ENCODE assay signal across 41 cellular contexts in the genomic region with DNA sequence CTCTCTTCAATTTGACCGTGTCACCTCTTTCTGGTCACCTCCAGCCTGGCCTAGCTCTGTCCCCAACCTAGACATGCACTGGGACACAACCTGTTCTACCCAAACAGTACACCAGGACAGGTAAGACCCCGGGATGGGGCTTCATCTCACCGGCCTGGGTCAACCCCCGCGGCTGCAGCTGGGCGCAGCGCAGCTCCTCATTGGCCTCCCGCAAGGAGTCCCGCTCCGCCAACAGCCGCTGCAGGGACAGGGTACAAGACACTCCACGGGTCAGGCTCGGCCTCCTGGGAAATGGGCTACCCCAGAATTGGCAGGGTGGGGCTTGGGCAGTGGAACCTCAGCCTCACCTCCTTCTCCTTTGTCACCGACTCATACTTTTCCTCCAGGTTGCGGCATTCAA. TPM values are rescaled to one million over a fixed set of nuclear protein-coding genes. Genes with fewer than 3 reads are reported as not detected.
DNase-seq lines count a peak whose midpoint lies in the region; ATAC-seq, FAIRE-seq and TF ChIP-seq lines count a peak whose summit lies in the region.
"Had no signal": no experiment of that assay in that cellular context is flagged by ENCODE, and none has a peak within 500 bp of the region (broad histone marks: within the 10 kb centered on the region; RNA-seq: fewer than 3 reads in every experiment).

No MANE protein-coding gene starts in this region.

- H3K9me3 ChIP-seq in K562 (replicated peaks; ENCODE audit: control insufficient read depth, insufficient read depth, low read depth, low read length) (no peaks in the 10 kb centered on the region), kidney (ENCODE audit: control insufficient read depth in 1 of 2, low read length in 2 of 2) (no peaks in the 10 kb centered on the region), osteoblast (ENCODE audit: low read depth, low read length) (no peaks in the 10 kb centered on the region), HAP-1 (no peaks in the 10 kb centered on the region)
- H3K9me3 ChIP-seq in CD8-positive, alpha-beta T cell (ENCODE audit: low read length): no peaks in the 10 kb centered on the region
- H3K9me3 ChIP-seq: A549; BE2C; BLaER1; BLaER1 treated with 17β-estradiol and CSF1 and Interleukin-3, amounts not matched to agents 10 nM and 100 nM; Caco-2 had no signal

- H3K4me2 ChIP-seq in K562 (ENCODE audit: insufficient read depth, low read length) (no peak overlapping the region), osteoblast (ENCODE audit: insufficient read depth, low read length) (no peak overlapping the region)
- H3K4me2 ChIP-seq: A549; BLaER1; BLaER1 treated with 17β-estradiol and CSF1 and Interleukin-3, amounts not matched to agents 10 nM and 100 nM had no signal

- H3K27ac Mint-ChIP-seq in WTC11: no peak overlapping the region; the same call in 1 of the 2 replicates
- H3K27ac Mint-ChIP-seq in CD8-positive, alpha-beta T cell: no peak overlapping the region
- H3K27ac Mint-ChIP-seq: B cell; CD4-positive, alpha-beta T cell had no signal

- H3K79me2 ChIP-seq in K562 (ENCODE audit: control insufficient read depth, insufficient read depth, low read length) (no peaks in the 10 kb centered on the region), osteoblast (ENCODE audit: insufficient read depth, low read length) (no peaks in the 10 kb centered on the region)

- no peak for FAIRE-seq in K562 (lab: Jason Lieb, UNC)
- FAIRE-seq in kidney (lab: Jason Lieb, UNC): no peak
- FAIRE-seq: A204.1, A549, D721Med had no signal

- no peak for TF ChIP-seq CTCF in WTC11 (IDR thresholded peaks at IDR 0.05)
- no peak for TF ChIP-seq CTCF in K562 (IDR thresholded peaks at IDR 0.05 in 2 of 3, conservative IDR thresholded peaks at IDR 0.05 in 1 of 3; ENCODE audit: insufficient read depth in 2 of 3, low read depth in 1 of 3, low read length in 3 of 3)
- TF ChIP-seq CTCF in kidney (IDR thresholded peaks at IDR 0.05; ENCODE audit: borderline replicate concordance, extremely low read depth, insufficient read depth): no peak
- TF ChIP-seq CTCF in osteoblast (IDR thresholded peaks at IDR 0.05; ENCODE audit: extremely low read depth, low read depth, low read length): no peak
- no peak for TF ChIP-seq CTCF in GM13977 (IDR thresholded peaks at IDR 0.05; ENCODE audit: extremely low read depth, insufficient read depth, missing control alignments)
- TF ChIP-seq CTCF in CD8-positive, alpha-beta T cell (IDR thresholded peaks at IDR 0.05): no peak

- no peaks in the 10 kb centered on the region for H3K9me3 Mint-ChIP-seq in WTC11
- no peaks in the 10 kb centered on the region for H3K9me3 Mint-ChIP-seq in CD8-positive, alpha-beta T cell
- H3K9me3 Mint-ChIP-seq: CD4-positive, alpha-beta T cell; CD8-positive, alpha-beta memory T cell had no signal

- H3K36me3 Mint-ChIP-seq in WTC11: peaks cover 26% of the 10 kb centered on the region
- peaks cover 6% of the 10 kb centered on the region for H3K36me3 Mint-ChIP-seq in CD8-positive, alpha-beta T cell

- BruUV-seq in K562 (replicated peaks; lab: Mats Ljungman, UMichigan): no TSS peak

- H4K20me1 ChIP-seq in K562 (replicated peaks; ENCODE audit: control insufficient read depth, insufficient read depth, low read length) (no peaks in the 10 kb centered on the region), osteoblast (ENCODE audit: insufficient read depth, low read length) (no peaks in the 10 kb centered on the region)
- H4K20me1 ChIP-seq: BLaER1 had no signal

- H3K9me1 ChIP-seq in K562 (ENCODE audit: control insufficient read depth, insufficient read depth, low read length): no peaks in the 10 kb centered on the region

- WGBS in K562 (ENCODE audit: insufficient coverage, low coverage, missing lambda C conversion rate): 91% methylated on average over 14 of the region's 15 CpGs

- H3K36me3 ChIP-seq in K562 (ENCODE audit: control insufficient read depth, insufficient read depth, low read length): peaks cover 6% of the 10 kb centered on the region; the same call in 1 of the 3 replicates
- H3K36me3 ChIP-seq in kidney (ENCODE audit: control insufficient read depth in 1 of 2, insufficient read depth in 2 of 2, low read length in 2 of 2): peaks cover 5 to 27% of the 10 kb centered on the region in 2 donors
- H3K36me3 ChIP-seq in osteoblast (ENCODE audit: insufficient read depth, low read length): no peaks in the 10 kb centered on the region
- no peaks in the 10 kb centered on the region for H3K36me3 ChIP-seq in CD8-positive, alpha-beta T cell (ENCODE audit: insufficient read depth, low read length)
- peaks cover 10% of the 10 kb centered on the region for H3K36me3 ChIP-seq in HAP-1 (replicated peaks)
- H3K36me3 ChIP-seq: BE2C had no signal

- no peak overlapping the region for H3K9ac ChIP-seq in K562 (ENCODE audit: insufficient read depth in 1 of 2, low read depth in 2 of 2, low read length in 2 of 2)
- no peak overlapping the region for H3K9ac ChIP-seq in kidney (ENCODE audit: low read length in 2 of 2)
- H3K9ac ChIP-seq: BLaER1 had no signal

- H3K4me3 ChIP-seq in K562 (no peak overlapping the region), kidney (ENCODE audit: low read length in 2 of 2) (no peak overlapping the region), osteoblast (ENCODE audit: insufficient read depth, low read length) (no peak overlapping the region), HAP-1 (no peak overlapping the region)
- H3K4me3 ChIP-seq in CD8-positive, alpha-beta T cell (ENCODE audit: low read depth, low read length): no peak overlapping the region
- H3K4me3 ChIP-seq: A549; BLaER1; BLaER1 treated with 17β-estradiol and CSF1 and Interleukin-3, amounts not matched to agents 10 nM and 100 nM had no signal

- H2AFZ ChIP-seq in K562 (ENCODE audit: low read depth, low read length) (no peak overlapping the region), osteoblast (ENCODE audit: low read length) (no peak overlapping the region)

- POLR2A ChIA-PET in WTC11 (lab: Charles Lee) (interaction anchor here (1.4 to 2.2 kb wide), 2 partner anchors 25 to 105 kb away, joined by 4 to 10 read pairs; no protein-coding TSS in a partner anchor), K562 (lab: Yijun Ruan, JAX) (interaction anchor here (0.8 to 3.9 kb wide), 4 partner anchors 10 to 69 kb away, joined by 4 to 27 read pairs (median 4); a partner anchor contains a TSS)
- POLR2A ChIA-PET in CD8-positive, alpha-beta T cell (lab: Charles Lee): interaction anchor here (1.0 to 3.6 kb wide), 3 partner anchors 14 to 28 kb away, joined by 3 to 16 read pairs (median 3); a partner anchor contains a TSS

- in situ Hi-C loops in K562 (cut with MboI): loop anchor here (5.0 kb wide), 1 partner anchor 80 kb away; no protein-coding TSS in a partner anchor
- in situ Hi-C loops in GM13977 (cut with MboI; ENCODE audit: low pct_unique_long_range_greater_than_20kb, low sequenced_read_pairs, unreplicated experiment): loop anchor here (10.0 kb wide), 1 partner anchor 77 kb away; no protein-coding TSS in a partner anchor
- in situ Hi-C loops in HAP-1 (cut with MboI; ENCODE audit: low sequenced_read_pairs): no loop called here

- no peak for TF ChIP-seq RAD21 in K562 (CRISPR knock-in tag; conservative IDR thresholded peaks at IDR 0.05 in 1 of 2, IDR thresholded peaks at IDR 0.05 in 1 of 2)

- peaks cover 0 to 31% of the 10 kb centered on the region in 2 experiments; a peak in 2 of 5 replicates for H3K4me1 ChIP-seq in K562 (replicated peaks in 1 of 2; ENCODE audit: control insufficient read depth in 2 of 2, insufficient read depth in 2 of 2, low read length in 2 of 2)
- no peaks in the 10 kb centered on the region for H3K4me1 ChIP-seq in kidney (ENCODE audit: control insufficient read depth in 1 of 2, insufficient read depth in 1 of 2, low read depth in 1 of 2, low read length in 2 of 2)
- H3K4me1 ChIP-seq in osteoblast (ENCODE audit: insufficient read depth, low read length): peaks cover 3% of the 10 kb centered on the region
- H3K4me1 ChIP-seq in CD8-positive, alpha-beta T cell (ENCODE audit: insufficient read depth, low read length): no peaks in the 10 kb centered on the region
- H3K4me1 ChIP-seq in HAP-1: no peaks in the 10 kb centered on the region
- H3K4me1 ChIP-seq: A549, BE2C, Caco-2 had no signal

- no peak for TF ChIP-seq POLR2A in K562 (conservative IDR thresholded peaks at IDR 0.05)

- peaks cover 17% of the 10 kb centered on the region for H3K4me1 Mint-ChIP-seq in WTC11
- peaks cover 3% of the 10 kb centered on the region for H3K4me1 Mint-ChIP-seq in CD8-positive, alpha-beta T cell (ENCODE audit: low read depth)

- H3K27ac ChIP-seq in K562 (ENCODE audit: extremely low read depth, low read depth, low read length) (no peak overlapping the region), kidney (ENCODE audit: low read depth in 2 of 2, low read length in 2 of 2) (no peak overlapping the region), osteoblast (ENCODE audit: low read depth, low read length) (no peak overlapping the region)
- no peak overlapping the region for H3K27ac ChIP-seq in CD8-positive, alpha-beta T cell (ENCODE audit: low read depth, low read length)
- H3K27ac ChIP-seq: 22Rv1; A549; BLaER1; BLaER1 treated with 17β-estradiol and CSF1 and Interleukin-3, amounts not matched to agents 10 nM and 100 nM; C4-2B had no signal

- intact Hi-C loops in K562 (cut with micrococcal nuclease): no loop called here
- intact Hi-C loops in kidney (cut with DNase I): no loop called here
- intact Hi-C loops in CD8-positive, alpha-beta T cell (cut with DNase I, micrococcal nuclease): no loop called here

- H3K27me3 ChIP-seq in K562 (ENCODE audit: control insufficient read depth in 2 of 2, insufficient read depth in 2 of 2, low read length in 2 of 2) (no peaks in the 10 kb centered on the region), osteoblast (ENCODE audit: insufficient read depth, low read length) (no peaks in the 10 kb centered on the region), HAP-1 (ENCODE audit: low read depth) (no peaks in the 10 kb centered on the region)
- H3K27me3 ChIP-seq in CD8-positive, alpha-beta T cell (ENCODE audit: insufficient read depth, low read length): no peaks in the 10 kb centered on the region
- H3K27me3 ChIP-seq: BE2C; BLaER1; BLaER1 treated with 17β-estradiol and CSF1 and Interleukin-3, amounts not matched to agents 10 nM and 100 nM had no signal

- TF ChIP-seq EP300 in K562 (IDR thresholded peaks at IDR 0.05; ENCODE audit: low read length): no peak

- H3K27me3 Mint-ChIP-seq in WTC11 (ENCODE audit: low read depth): no peaks in the 10 kb centered on the region; the same call in 1 of the 2 replicates
- H3K27me3 Mint-ChIP-seq in CD8-positive, alpha-beta T cell (ENCODE audit: low read depth): no peaks in the 10 kb centered on the region
- H3K27me3 Mint-ChIP-seq: B cell; CD4-positive, alpha-beta memory T cell; CD4-positive, alpha-beta T cell; CD4-positive, CD25-positive, alpha-beta regulatory T cell; CD8-positive, alpha-beta memory T cell had no signal

- no peak for ATAC-seq in WTC11
- ATAC-seq in K562: no peak
- no peak for ATAC-seq in CD8-positive, alpha-beta T cell
- ATAC-seq: A549 had no signal

- no peak overlapping the region for H3K4me3 Mint-ChIP-seq in WTC11
- H3K4me3 Mint-ChIP-seq in CD8-positive, alpha-beta T cell: no peak overlapping the region
- H3K4me3 Mint-ChIP-seq: B cell; CD14-positive monocyte; CD4-positive, alpha-beta T cell; CD4-positive, CD25-positive, alpha-beta regulatory T cell; CD8-positive, alpha-beta memory T cell had no signal

- no peak for DNase-seq in WTC11 (ENCODE audit: low spot score)
- DNase-seq in K562 (ENCODE audit: extremely low read depth in 1 of 4, low spot score in 3 of 4): no peak
- DNase-seq in kidney: peak; percentile 65
- peak; percentile 43 for DNase-seq in osteoblast (ENCODE audit: insufficient read length, low spot score, missing footprints)
- DNase-seq in GM13977 (ENCODE audit: low spot score): no peak
- no peak for DNase-seq in CD8-positive, alpha-beta T cell
- DNase-seq in HAP-1 (ENCODE audit: low spot score in 2 of 2): no peak
- no peak for DNase-seq in kidney tubule cell (ENCODE audit: low spot score)
- DNase-seq: 8988T; ACHN; AML-193; BE2C; C1 segment of cervical spinal cord; Caco-2; Calu3; CD4-positive, alpha-beta memory T cell; CD4-positive, alpha-beta T cell; CD4-positive, CD25-positive, alpha-beta regulatory T cell; CD8-positive, alpha-beta memory T cell; COR-L47; DMS 273 treated with DMSO at 0.1 percent for 48 hours; DMS153; DMS53; DMS79; DMS79 treated with DMSO at 0.1 percent for 48 hours; DND-41; EL had no signal

- CTCF ChIA-PET in WTC11 (lab: Charles Lee) (interaction anchor here (0.7 to 11.1 kb wide), 6 partner anchors 9 to 80 kb away, joined by 3 to 341 read pairs (median 48); a partner anchor contains a TSS), K562 (lab: Yijun Ruan, JAX; ENCODE audit: low intra/inter-chr PET ratio) (no interaction called here)
- CTCF ChIA-PET in CD8-positive, alpha-beta T cell (lab: Charles Lee): interaction anchor here (0.9 to 17.5 kb wide), 6 partner anchors 5 to 81 kb away, joined by 3 to 339 read pairs (median 201); a partner anchor contains a TSS

RNA-seq across cellular contexts. Expression of a gene that starts 7.7 kb away (rescaled TPM):
- total RNA-seq in WTC11 (2021) (70.0 to 83.3 TPM (median 81.4 TPM) in 3 replicates), K562 (2014; rRNA removed) (15.0 and 15.2 TPM in 2 replicates), K562 (2014; rRNA removed; fragmentation: Illumina TruSeq; extraction: Trizol) (6.3 and 8.8 TPM in 2 replicates), K562 (2015; rRNA removed; fragmentation: Illumina TruSeq; extraction: Trizol) (6.6 and 8.7 TPM in 2 replicates), K562 (2021) (13.1 and 17.0 TPM in 2 replicates), kidney (58.1 TPM), osteoblast (16.8 and 21.7 TPM in 2 replicates)
- total RNA-seq in K562 (2011; cell fraction: chromatin; rRNA removed; ENCODE audit: low replicate concordance): 72.7 and 90.1 TPM in 2 replicates
- 32.6 and 41.0 TPM in 2 replicates for total RNA-seq in K562 (2011; cell fraction: nucleolus; rRNA removed)
- 39.9 and 41.2 TPM in 2 replicates for total RNA-seq in K562 (2011; cell fraction: nucleoplasm; rRNA removed)
- polyA plus RNA-seq in K562 (2011; rRNA removed) (9.9 and 15.3 TPM in 2 replicates), K562 (2014; fragmentation: Illumina TruSeq; extraction: Trizol) (12.9 and 14.1 TPM in 2 replicates), K562 (2014; fragmentation: Nextera tagmentation; extraction: Ambion mirVana) (1 to 10 TPM; 1.3 to 1.5 TPM), K562 (2014; rRNA removed) (16.1 and 17.2 TPM in 2 replicates), kidney (ENCODE audit: insufficient read depth, low read depth, low replicate concordance) (41.8 TPM)
- polyA plus RNA-seq in K562 (2011; cell fraction: cytosol; rRNA removed): 7.1 and 8.6 TPM in 2 replicates
- 62.2 and 67.4 TPM in 2 replicates for polyA plus RNA-seq in K562 (2011; cell fraction: nucleus; rRNA removed)
- 14.8 and 27.9 TPM in 2 replicates for polyA plus RNA-seq in K562 (2012)
- 8.0 and 8.6 TPM in 2 replicates for polyA minus RNA-seq in K562 (2011; rRNA and poly(A)+ RNA removed)
- polyA minus RNA-seq in K562 (2011; cell fraction: cytosol; rRNA and poly(A)+ RNA removed): 1.9 and 3.3 TPM in 2 replicates
- 16.7 and 17.0 TPM in 2 replicates for polyA minus RNA-seq in K562 (2011; cell fraction: nucleus; rRNA and poly(A)+ RNA removed)
- 10 to 100 TPM; 13.2 to 13.6 TPM for total RNA-seq in CD8-positive, alpha-beta T cell

RNA-seq across cellular contexts. Expression of a gene that starts 16.1 kb away (rescaled TPM):
- total RNA-seq in WTC11 (2021) (3.3 to 4.7 TPM (median 4.1 TPM) in 3 replicates), K562 (2014; rRNA removed) (not detected in 2 replicates), K562 (2014; rRNA removed; fragmentation: Illumina TruSeq; extraction: Trizol) (not detected in 2 replicates), K562 (2015; rRNA removed; fragmentation: Illumina TruSeq; extraction: Trizol) (not detected in 2 replicates), K562 (2021) (not detected in 2 replicates), kidney (not detected), osteoblast (not detected in 2 replicates)
- total RNA-seq in K562 (2011; cell fraction: chromatin; rRNA removed; ENCODE audit: low replicate concordance): not detected in 2 replicates
- 0.33 TPM in 1 of 2 replicates, not detected in the other for total RNA-seq in K562 (2011; cell fraction: nucleolus; rRNA removed)
- not detected in 2 replicates for total RNA-seq in K562 (2011; cell fraction: nucleoplasm; rRNA removed)
- polyA plus RNA-seq in K562 (2011; rRNA removed) (not detected in 2 replicates), K562 (2014; fragmentation: Illumina TruSeq; extraction: Trizol) (not detected in 2 replicates), K562 (2014; fragmentation: Nextera tagmentation; extraction: Ambion mirVana) (not detected), K562 (2014; rRNA removed) (not detected in 2 replicates), kidney (ENCODE audit: insufficient read depth, low read depth, low replicate concordance) (not detected)
- 0.04 TPM in 1 of 2 replicates, not detected in the other for polyA plus RNA-seq in K562 (2011; cell fraction: cytosol; rRNA removed)
- polyA plus RNA-seq in K562 (2011; cell fraction: nucleus; rRNA removed): not detected in 2 replicates
- not detected in 2 replicates for polyA plus RNA-seq in K562 (2012)
- polyA minus RNA-seq in K562 (2011; rRNA and poly(A)+ RNA removed): not detected in 2 replicates
- not detected in 2 replicates for polyA minus RNA-seq in K562 (2011; cell fraction: cytosol; rRNA and poly(A)+ RNA removed)
- not detected in 2 replicates for polyA minus RNA-seq in K562 (2011; cell fraction: nucleus; rRNA and poly(A)+ RNA removed)
- total RNA-seq in CD8-positive, alpha-beta T cell: not detected
- total RNA-seq: A172; A673; B cell; Calu3; CD4-positive, alpha-beta memory T cell; CD4-positive, alpha-beta T cell; CD4-positive, CD25-positive, alpha-beta regulatory T cell; CD8-positive, alpha-beta memory T cell; Daoy had no signal
- polyA plus RNA-seq: A549; AG04450; BJ; CD14-positive monocyte; CD4-positive, alpha-beta memory T cell; CD4-positive, CD25-positive, alpha-beta regulatory T cell; CD8-positive, alpha-beta memory T cell had no signal

RNA-seq across cellular contexts. Expression of a gene that starts 23.6 kb away (rescaled TPM):
- total RNA-seq in WTC11 (2021) (6.6 to 11.5 TPM (median 10.2 TPM) in 3 replicates), K562 (2014; rRNA removed) (74.7 and 94.7 TPM in 2 replicates), K562 (2014; rRNA removed; fragmentation: Illumina TruSeq; extraction: Trizol) (1.7 and 1.9 TPM in 2 replicates), K562 (2015; rRNA removed; fragmentation: Illumina TruSeq; extraction: Trizol) (13.1 and 15.6 TPM in 2 replicates), K562 (2021) (61.7 and 73.9 TPM in 2 replicates), kidney (128 TPM), osteoblast (85.5 and 93.0 TPM in 2 replicates)
- 8.5 and 33.0 TPM in 2 replicates for total RNA-seq in K562 (2011; cell fraction: chromatin; rRNA removed; ENCODE audit: low replicate concordance)
- 64.4 and 66.6 TPM in 2 replicates for total RNA-seq in K562 (2011; cell fraction: nucleolus; rRNA removed)
- 24.6 and 29.1 TPM in 2 replicates for total RNA-seq in K562 (2011; cell fraction: nucleoplasm; rRNA removed)
- polyA plus RNA-seq in K562 (2011; rRNA removed) (15.9 and 19.8 TPM in 2 replicates), K562 (2014; fragmentation: Illumina TruSeq; extraction: Trizol) (4.4 and 19.9 TPM in 2 replicates), K562 (2014; fragmentation: Nextera tagmentation; extraction: Ambion mirVana) (under 1 TPM; 0.23 to 0.56 TPM), K562 (2014; rRNA removed) (88.1 and 89.6 TPM in 2 replicates), kidney (ENCODE audit: insufficient read depth, low read depth, low replicate concordance) (142 TPM)
- 26.0 and 124 TPM in 2 replicates for polyA plus RNA-seq in K562 (2011; cell fraction: cytosol; rRNA removed)
- 37.6 and 107 TPM in 2 replicates for polyA plus RNA-seq in K562 (2011; cell fraction: nucleus; rRNA removed)
- 33.9 and 59.6 TPM in 2 replicates for polyA plus RNA-seq in K562 (2012)
- polyA minus RNA-seq in K562 (2011; rRNA and poly(A)+ RNA removed): 2.7 and 3.9 TPM in 2 replicates
- 23.1 and 26.1 TPM in 2 replicates for polyA minus RNA-seq in K562 (2011; cell fraction: cytosol; rRNA and poly(A)+ RNA removed)
- 31.7 and 39.2 TPM in 2 replicates for polyA minus RNA-seq in K562 (2011; cell fraction: nucleus; rRNA and poly(A)+ RNA removed)
- 1,000 to 10,000 TPM; 2,704 to 2,791 TPM for total RNA-seq in CD8-positive, alpha-beta T cell

RNA-seq across cellular contexts. Expression of a gene that starts 30.4 kb away (rescaled TPM):
- total RNA-seq in WTC11 (2021) (104 to 110 TPM (median 104 TPM) in 3 replicates), K562 (2014; rRNA removed) (67.7 and 89.3 TPM in 2 replicates), K562 (2014; rRNA removed; fragmentation: Illumina TruSeq; extraction: Trizol) (21.6 and 26.0 TPM in 2 replicates), K562 (2015; rRNA removed; fragmentation: Illumina TruSeq; extraction: Trizol) (50.1 TPM in 2 replicates), K562 (2021) (51.8 and 55.3 TPM in 2 replicates), kidney (71.3 TPM), osteoblast (99.5 and 104 TPM in 2 replicates)
- 14.2 and 56.9 TPM in 2 replicates for total RNA-seq in K562 (2011; cell fraction: chromatin; rRNA removed; ENCODE audit: low replicate concordance)
- total RNA-seq in K562 (2011; cell fraction: nucleolus; rRNA removed): 50.0 and 64.0 TPM in 2 replicates
- 23.1 and 31.1 TPM in 2 replicates for total RNA-seq in K562 (2011; cell fraction: nucleoplasm; rRNA removed)
- polyA plus RNA-seq in K562 (2011; rRNA removed) (63.5 and 79.5 TPM in 2 replicates), K562 (2014; fragmentation: Illumina TruSeq; extraction: Trizol) (68.4 and 73.2 TPM in 2 replicates), K562 (2014; fragmentation: Nextera tagmentation; extraction: Ambion mirVana) (10 to 100 TPM in 1 of 2 experiments, 1 to 10 TPM in 1; 8.3 to 29.1 TPM), K562 (2014; rRNA removed) (83.5 and 85.1 TPM in 2 replicates), kidney (ENCODE audit: insufficient read depth, low read depth, low replicate concordance) (132 TPM)
- polyA plus RNA-seq in K562 (2011; cell fraction: cytosol; rRNA removed): 84.9 and 186 TPM in 2 replicates
- polyA plus RNA-seq in K562 (2011; cell fraction: nucleus; rRNA removed): 67.3 and 105 TPM in 2 replicates
- 61.4 and 90.6 TPM in 2 replicates for polyA plus RNA-seq in K562 (2012)
- polyA minus RNA-seq in K562 (2011; rRNA and poly(A)+ RNA removed): 26.3 and 49.6 TPM in 2 replicates
- 25.6 and 35.6 TPM in 2 replicates for polyA minus RNA-seq in K562 (2011; cell fraction: cytosol; rRNA and poly(A)+ RNA removed)
- polyA minus RNA-seq in K562 (2011; cell fraction: nucleus; rRNA and poly(A)+ RNA removed): 9.1 and 13.1 TPM in 2 replicates
- 10 to 100 TPM; 17.6 to 19.8 TPM for total RNA-seq in CD8-positive, alpha-beta T cell

RNA-seq across cellular contexts. Expression of a gene that starts 33.2 kb away (rescaled TPM):
- total RNA-seq in WTC11 (2021) (165 to 172 TPM (median 167 TPM) in 3 replicates), K562 (2014; rRNA removed) (375 and 478 TPM in 2 replicates), K562 (2014; rRNA removed; fragmentation: Illumina TruSeq; extraction: Trizol) (97.4 and 105 TPM in 2 replicates), K562 (2015; rRNA removed; fragmentation: Illumina TruSeq; extraction: Trizol) (127 and 137 TPM in 2 replicates), K562 (2021) (158 and 173 TPM in 2 replicates), kidney (135 TPM), osteoblast (123 and 136 TPM in 2 replicates)
- total RNA-seq in K562 (2011; cell fraction: chromatin; rRNA removed; ENCODE audit: low replicate concordance): 38.3 and 82.0 TPM in 2 replicates
- total RNA-seq in K562 (2011; cell fraction: nucleolus; rRNA removed): 75.4 and 76.0 TPM in 2 replicates
- 75.5 and 81.6 TPM in 2 replicates for total RNA-seq in K562 (2011; cell fraction: nucleoplasm; rRNA removed)
- polyA plus RNA-seq in K562 (2011; rRNA removed) (137 and 153 TPM in 2 replicates), K562 (2014; fragmentation: Illumina TruSeq; extraction: Trizol) (126 and 135 TPM in 2 replicates), K562 (2014; fragmentation: Nextera tagmentation; extraction: Ambion mirVana) (10 to 100 TPM; 36.7 to 40.5 TPM), K562 (2014; rRNA removed) (487 and 512 TPM in 2 replicates), kidney (ENCODE audit: insufficient read depth, low read depth, low replicate concordance) (321 TPM)
- polyA plus RNA-seq in K562 (2011; cell fraction: cytosol; rRNA removed): 153 and 204 TPM in 2 replicates
- 104 and 117 TPM in 2 replicates for polyA plus RNA-seq in K562 (2011; cell fraction: nucleus; rRNA removed)
- 208 and 221 TPM in 2 replicates for polyA plus RNA-seq in K562 (2012)
- 52.4 and 52.9 TPM in 2 replicates for polyA minus RNA-seq in K562 (2011; rRNA and poly(A)+ RNA removed)
- polyA minus RNA-seq in K562 (2011; cell fraction: cytosol; rRNA and poly(A)+ RNA removed): 32.0 and 35.9 TPM in 2 replicates
- polyA minus RNA-seq in K562 (2011; cell fraction: nucleus; rRNA and poly(A)+ RNA removed): 18.3 and 22.5 TPM in 2 replicates
- total RNA-seq in CD8-positive, alpha-beta T cell: 100 to 1,000 TPM; 197 to 213 TPM

Comparison
In these comparisons a context has a peak if more than half of its experiments do, and no peak if none do; other contexts are left out.
1. DNase-seq: peak in kidney (single experiment) and osteoblast (single experiment); none in WTC11 (single experiment), K562 (0 of 4), GM13977 (single experiment), CD8-positive, alpha-beta T cell (0 of 7), HAP-1 (0 of 2) and kidney tubule cell (single experiment).
2. RNA of a gene that starts 23.6 kb away (total RNA-seq): 2,704 to 2,791 TPM in CD8-positive, alpha-beta T cell; 128 TPM in kidney (single experiment), 85.5 to 93.0 TPM in osteoblast, 1.7 to 94.7 TPM in K562 and 6.6 to 11.5 TPM in WTC11; every median in the first group is over 10 times any median in the second.